Comparison of ENCODE assay signal across 33 cellular contexts in genomic region chr5:35324679-35325078, GRCh38.
"Had no signal": no experiment of that assay in that cellular context is flagged by ENCODE, and none has a peak within 500 bp of the region (broad histone marks: within the 10 kb centered on the region; RNA-seq: fewer than 3 reads in every experiment).

No MANE protein-coding gene starts in this region.

- H3K27ac ChIP-seq: adrenal gland, ascending aorta, breast epithelium, cardiac muscle cell, colonic mucosa, epithelial cell of prostate, WERI-Rb-1 had no signal

- ATAC-seq: activated CD4-positive, CD25-positive, alpha-beta regulatory T cell treated with anti-CD3 and anti-CD28 coated beads, Interleukin-2, amount 50 U/mL, for 24 hours; activated CD8-positive, alpha-beta T cell treated with anti-CD3 and anti-CD28 coated beads for 36 hours; activated naive CD8-positive, alpha-beta T cell treated with anti-CD3 and anti-CD28 coated beads, Interleukin-2, amount 50 U/mL, for 24 hours; activated T-cell treated with anti-CD3 and anti-CD28 coated beads, Interleukin-2, amount 50 U/mL, for 4 hours; activated T-helper 17 cell treated with anti-CD3 and anti-CD28 coated beads, Interleukin-2, amount 50 U/mL, for 72 hours; T-helper 17 cell had no signal

- H3K27me3 ChIP-seq: adrenal gland, ascending aorta, breast epithelium, colonic mucosa had no signal

- FAIRE-seq: endometrium, endothelial cell of umbilical vein, frontal cortex had no signal

- H3K36me3 ChIP-seq: adrenal gland, ascending aorta, breast epithelium, cardiac muscle cell, colonic mucosa, WERI-Rb-1 had no signal

- H3K4me3 ChIP-seq: adrenal gland, ascending aorta, breast epithelium, cardiac muscle cell, colonic mucosa had no signal

- H3K9me3 ChIP-seq: adrenal gland, ascending aorta, breast epithelium, colonic mucosa had no signal

- DNase-seq: activated B cell treated with CpG ODN at 0.5 μM for 24 hours; activated CD4-positive, alpha-beta T cell treated with anti-CD3 and anti-CD28 coated beads for 48 hours; activated CD4-positive, alpha-beta T cell treated with anti-CD3 and anti-CD28 coated beads, Interleukin-2, amount 50 U/mL, for 1 hour; activated CD4-positive, alpha-beta T cell treated with anti-CD3 and anti-CD28 coated beads, Interleukin-2, amount 50 U/mL, for 48 hours; activated CD8-positive, alpha-beta memory T cell treated with anti-CD3 and anti-CD28 coated beads for 24 hours; activated CD8-positive, alpha-beta T cell treated with anti-CD3 and anti-CD28 coated beads for 36 hours; activated effector memory CD4-positive, alpha-beta T cell treated with Interleukin-2 at 50 U/mL for 16 hours; activated gamma-delta T cell treated with Interleukin-2 at 50 U/mL for 16 hours; activated naive CD4-positive, alpha-beta T cell treated with Interleukin-2 at 50 U/mL for 16 hours; activated naive CD8-positive, alpha-beta T cell treated with anti-CD3 and anti-CD28 coated beads for 36 hours; activated naive CD8-positive, alpha-beta T cell treated with anti-CD3 and anti-CD28 coated beads, Interleukin-2, amount 50 U/mL, for 24 hours; activated T-cell treated with anti-CD3 and anti-CD28 coated beads, Interleukin-2, amount 50 U/mL, for 4 hours; adrenal gland; amygdala; central memory CD4-positive, alpha-beta T cell; cerebellar nuclear complex; colonic mucosa; effector CD8-positive, alpha-beta T cell; foreskin fibroblast; head of caudate nucleus; T-helper 1 cell; T-helper 17 cell; T1000; WERI-Rb-1 had no signal

- H3K4me1 ChIP-seq: ascending aorta, breast epithelium, colonic mucosa had no signal
